12 cellular contexts compared by ENCODE assay signal in the genomic region with DNA sequence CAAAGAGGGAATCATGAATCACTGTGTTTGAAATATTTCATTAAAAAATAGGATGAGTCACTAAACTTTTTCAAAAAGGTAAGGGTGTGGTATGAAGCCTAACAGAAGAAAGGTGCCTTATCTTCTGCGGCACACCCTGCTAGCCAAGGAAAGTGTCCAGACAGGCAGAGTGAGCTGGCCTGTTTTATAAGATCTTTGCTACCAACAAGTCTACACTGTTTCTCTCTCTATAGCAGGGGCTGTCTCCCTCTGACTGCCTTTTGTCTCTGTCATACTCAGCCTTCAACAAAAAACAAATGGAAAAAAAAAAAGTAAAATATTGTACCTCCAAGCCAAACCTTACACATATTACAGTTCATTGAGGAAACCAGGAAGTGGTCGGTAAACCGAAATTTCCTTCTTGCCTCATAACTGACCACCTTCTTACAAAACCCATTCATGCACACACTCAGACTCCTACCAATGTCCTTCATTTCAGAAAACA. TPM values are rescaled to one million over a fixed set of nuclear protein-coding genes. Genes with fewer than 3 reads are reported as not detected.
DNase-seq lines count a peak whose midpoint lies in the region; ATAC-seq and TF ChIP-seq lines count a peak whose summit lies in the region.
"Had no signal": no experiment of that assay in that cellular context is flagged by ENCODE, and none has a peak within 500 bp of the region (broad histone marks: within the 10 kb centered on the region; RNA-seq: fewer than 3 reads in every experiment).

No MANE protein-coding gene starts in this region.

- 13 to 37% methylated on average over 3 of the region's 3 CpGs for WGBS in sigmoid colon, 2 donors

- H3K9me3 Mint-ChIP-seq in activated naive CD8-positive, alpha-beta T cell treated with anti-CD3 and anti-CD28 coated beads, Interleukin-2, amount 50 U/mL, for 24 hours, result no peaks in the 10 kb centered on the region

- H3K4me1 Mint-ChIP-seq in activated naive CD8-positive, alpha-beta T cell treated with anti-CD3 and anti-CD28 coated beads, Interleukin-2, amount 50 U/mL, for 24 hours, result peaks cover 52% of the 10 kb centered on the region

- no peaks in the 10 kb centered on the region for H3K36me3 Mint-ChIP-seq in activated naive CD8-positive, alpha-beta T cell treated with anti-CD3 and anti-CD28 coated beads, Interleukin-2, amount 50 U/mL, for 24 hours (ENCODE audit: low read depth)

- H3K4me3 ChIP-seq in neutrophil (ENCODE audit: low read depth in 1 of 2, low read length in 1 of 2) (peak overlapping the region; percentile 33 to 41), sigmoid colon (no peak overlapping the region)
- H3K4me3 ChIP-seq: ovary had no signal

- no peak for TF ChIP-seq EP300 in sigmoid colon (IDR thresholded peaks at IDR 0.05)

- no peak overlapping the region for H3K27ac Mint-ChIP-seq in activated naive CD8-positive, alpha-beta T cell treated with anti-CD3 and anti-CD28 coated beads, Interleukin-2, amount 50 U/mL, for 24 hours

- peak overlapping the region; percentile 85 for H3K27ac ChIP-seq in neutrophil
- H3K27ac ChIP-seq in sigmoid colon, result no peak overlapping the region
- H3K27ac ChIP-seq: ovary had no signal

- H3K9me3 ChIP-seq in neutrophil (no peaks in the 10 kb centered on the region), sigmoid colon (no peaks in the 10 kb centered on the region)
- H3K9me3 ChIP-seq: ovary had no signal

- DNase-seq in GF-D8 (lab: John Stamatoyannopoulos, UW) (peak; percentile 95), MV-4-11 (lab: John Stamatoyannopoulos, UW) (peak; percentile 96), sigmoid colon (no peak), ACHN (no peak), Ammon's horn (ENCODE audit: low spot score) (no peak)
- no peak for DNase-seq in activated naive CD8-positive, alpha-beta T cell treated with anti-CD3 and anti-CD28 coated beads, Interleukin-2, amount 50 U/mL, for 24 hours
- DNase-seq: DMS79; effector CD8-positive, alpha-beta T cell; HCEC 1CT; ovary had no signal

- peaks cover 99 to 100% of the 10 kb centered on the region in 2 experiments for H3K4me1 ChIP-seq in neutrophil (ENCODE audit: control insufficient read depth in 1 of 2, insufficient read depth in 1 of 2, low read depth in 1 of 2, low read length in 1 of 2)
- H3K4me1 ChIP-seq in sigmoid colon, result peaks cover 0 to 4% (median 0%) of the 10 kb centered on the region in 4 donors

- H3K27me3 ChIP-seq in neutrophil (no peaks in the 10 kb centered on the region), sigmoid colon (no peaks in the 10 kb centered on the region)
- H3K27me3 ChIP-seq: ovary had no signal

- H3K36me3 ChIP-seq in neutrophil, result no peaks in the 10 kb centered on the region
- H3K36me3 ChIP-seq in sigmoid colon, result peaks cover 0 to 2% (median 0%) of the 10 kb centered on the region in 4 donors
- H3K36me3 ChIP-seq: ovary had no signal

- ATAC-seq in activated naive CD8-positive, alpha-beta T cell treated with anti-CD3 and anti-CD28 coated beads, Interleukin-2, amount 50 U/mL, for 24 hours, result peak; percentile 42
- no peak for ATAC-seq in GM21737 (IDR thresholded peaks at IDR 0.05; ENCODE audit: unreplicated experiment)

- H3K4me3 Mint-ChIP-seq in activated naive CD8-positive, alpha-beta T cell treated with anti-CD3 and anti-CD28 coated beads, Interleukin-2, amount 50 U/mL, for 24 hours, result no peak overlapping the region

- intact Hi-C loops in sigmoid colon (cut with DNase I), result no loop called here

- H3K27me3 Mint-ChIP-seq in activated naive CD8-positive, alpha-beta T cell treated with anti-CD3 and anti-CD28 coated beads, Interleukin-2, amount 50 U/mL, for 24 hours, result no peaks in the 10 kb centered on the region

- in situ Hi-C loops in ACHN (cut with HindIII; ENCODE audit: low pct_ligation_motif_present, low pct_unique_long_range_greater_than_20kb, low sequenced_read_pairs), result no loop called here

- TF ChIP-seq POLR2A in sigmoid colon (IDR thresholded peaks at IDR 0.05), result no peak

- TF ChIP-seq CTCF in neutrophil (IDR thresholded peaks at IDR 0.05) (no peak), sigmoid colon (IDR thresholded peaks at IDR 0.05) (no peak)

RNA-seq across cellular contexts. Expression of a gene that starts 9.1 kb away (rescaled TPM):
- total RNA-seq in sigmoid colon, result 10 to 100 TPM; 43.2 to 62.9 (median 46.3) TPM
- polyA plus RNA-seq in sigmoid colon, result 10 to 100 TPM; 77.2 to 82.8 (median 78.1) TPM

RNA-seq across cellular contexts. Expression of a gene that starts 9.2 kb away (rescaled TPM):
- 10 to 100 TPM; 26.9 to 44.3 (median 34.9) TPM for total RNA-seq in sigmoid colon
- polyA plus RNA-seq in sigmoid colon, result 10 to 100 TPM; 16.2 to 40.3 (median 17.3) TPM

RNA-seq across cellular contexts. Expression of a gene that starts 59.3 kb away (rescaled TPM):
- total RNA-seq in sigmoid colon, result 10 to 100 TPM; 21.3 to 97.2 (median 40.3) TPM
- polyA plus RNA-seq in sigmoid colon, result 10 to 100 TPM in 2 of 3 donors, 1 to 10 TPM in 1; 8.8 to 50.5 (median 35.3) TPM

Comparison
In these comparisons a context has a peak if more than half of its experiments do, and no peak if none do; other contexts are left out.
1. DNase-seq: peak in GF-D8 (single experiment) and MV-4-11 (single experiment); none in activated naive CD8-positive, alpha-beta T cell treated with anti-CD3 and anti-CD28 coated beads, Interleukin-2, amount 50 U/mL, for 24 hours (single experiment), sigmoid colon (single experiment), ACHN (single experiment) and Ammon's horn (single experiment).
2. H3K4me3 ChIP-seq: peak in neutrophil (2 of 2); none in sigmoid colon (0 of 4).